Comparison of ENCODE assay signal across 21 cellular contexts in the genomic region with DNA sequence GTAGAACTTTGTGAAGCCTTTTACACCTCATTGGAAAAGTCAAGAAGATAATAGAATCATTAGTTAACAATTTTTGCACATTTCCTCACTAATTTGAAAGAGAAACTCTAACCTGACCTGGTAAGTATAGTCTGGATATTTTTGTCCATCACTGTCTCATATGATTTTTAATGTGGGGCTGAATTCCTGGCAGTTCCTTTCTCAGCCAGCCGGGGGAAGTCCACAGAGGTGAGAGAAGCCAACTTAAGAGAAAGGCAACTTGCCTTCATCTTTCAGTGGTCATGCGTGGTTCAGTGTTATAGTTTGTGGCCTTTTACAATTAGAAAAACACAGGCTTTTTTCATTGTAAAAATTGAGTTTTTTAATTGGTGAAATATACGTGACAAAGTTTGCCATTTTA.
DNase-seq lines count a peak whose midpoint lies in the region; ATAC-seq and TF ChIP-seq lines count a peak whose summit lies in the region.
"Had no signal": no experiment of that assay in that cellular context is flagged by ENCODE, and none has a peak within 500 bp of the region (broad histone marks: within the 10 kb centered on the region; RNA-seq: fewer than 3 reads in every experiment).

No MANE protein-coding gene starts in this region.

- H3K27me3 ChIP-seq in Caco-2 (replicated peaks; ENCODE audit: control insufficient read depth, insufficient read depth, low read length): no peaks in the 10 kb centered on the region
- H3K27me3 ChIP-seq: esophagus muscularis mucosa, suprapubic skin had no signal

- no peak for TF ChIP-seq CTCF in Caco-2 (IDR thresholded peaks at IDR 0.05; ENCODE audit: insufficient read depth in 1 of 2, low read depth in 1 of 2, low read length in 1 of 2, severe bottlenecking in 1 of 2, unreplicated experiment in 1 of 2)
- peak; percentile 23 for TF ChIP-seq CTCF in epithelial cell of esophagus (IDR thresholded peaks at IDR 0.05; ENCODE audit: insufficient read depth, low read depth, low read length, missing control alignments)

- POLR2A ChIA-PET in Caco-2 (lab: Charles Lee): no interaction called here

- ATAC-seq in GM21526 (IDR thresholded peaks at IDR 0.05; ENCODE audit: low FRiP score, unreplicated experiment): no peak
- ATAC-seq in GM21423 (IDR thresholded peaks at IDR 0.05; ENCODE audit: unreplicated experiment): no peak
- ATAC-seq: right cardiac atrium had no signal

- H3K9me3 Mint-ChIP-seq in Caco-2 (ENCODE audit: unreplicated experiment): no peaks in the 10 kb centered on the region
- H3K9me3 Mint-ChIP-seq: activated naive CD4-positive, alpha-beta T cell treated with anti-CD3 and anti-CD28 coated beads for 36 hours; nephron progenitor cell had no signal

- no peaks in the 10 kb centered on the region for H3K27me3 Mint-ChIP-seq in Caco-2 (ENCODE audit: insufficient read depth, unreplicated experiment)
- H3K27me3 Mint-ChIP-seq: B cell, brain had no signal

- H3K4me3 Mint-ChIP-seq in Caco-2 (ENCODE audit: unreplicated experiment): no peak overlapping the region
- H3K4me3 Mint-ChIP-seq: activated naive CD4-positive, alpha-beta T cell treated with anti-CD3 and anti-CD28 coated beads for 36 hours; B cell; brain; nephron progenitor cell had no signal

- peaks cover 15% of the 10 kb centered on the region for H3K36me3 Mint-ChIP-seq in Caco-2 (ENCODE audit: insufficient read depth, unreplicated experiment)

- peak overlapping the region; percentile 56 for H3K27ac Mint-ChIP-seq in Caco-2 (ENCODE audit: unreplicated experiment)
- H3K27ac Mint-ChIP-seq: activated naive CD4-positive, alpha-beta T cell treated with anti-CD3 and anti-CD28 coated beads for 36 hours; B cell; brain; nephron progenitor cell had no signal

- BruUV-seq in Caco-2 (replicated peaks; lab: Mats Ljungman, UMichigan): no TSS peak

- H3K9me3 ChIP-seq in Caco-2: no peaks in the 10 kb centered on the region
- H3K9me3 ChIP-seq: esophagus muscularis mucosa, suprapubic skin had no signal

- H3K36me3 ChIP-seq in Caco-2 (ENCODE audit: control insufficient read depth, insufficient read depth, low read length): no peaks in the 10 kb centered on the region; the same call in 1 of the 2 replicates
- H3K36me3 ChIP-seq: esophagus muscularis mucosa, suprapubic skin had no signal

- intact Hi-C loops in Caco-2 (cut with micrococcal nuclease; ENCODE audit: unreplicated experiment): no loop called here

- CTCF ChIA-PET in Caco-2 (lab: Charles Lee): no interaction called here

- peak; percentile 20 for DNase-seq in 8988T
- DNase-seq in Caco-2: no peak
- DNase-seq in NCI-H69 (lab: John Stamatoyannopoulos, UW): peak; percentile 20
- DNase-seq in epithelial cell of esophagus (ENCODE audit: low read depth): no peak
- no peak for DNase-seq in NCI-H226
- DNase-seq: activated CD8-positive, alpha-beta memory T cell treated with anti-CD3 and anti-CD28 coated beads, Interleukin-2, amount 50 U/mL, for 48 hours; activated naive CD4-positive, alpha-beta T cell treated with anti-CD3 and anti-CD28 coated beads for 36 hours; dermis blood vessel endothelial cell; DMS79 treated with DMSO at 0.1 percent for 48 hours; KBM-7; kidney; mesenchymal stem cell; NCI-H2171; nephron progenitor cell; right cardiac atrium had no signal

- peaks cover 16% of the 10 kb centered on the region; the same call in 1 of the 2 replicates for H3K4me1 ChIP-seq in Caco-2

- H3K4me1 Mint-ChIP-seq in Caco-2 (ENCODE audit: low read depth, unreplicated experiment): peaks cover 19% of the 10 kb centered on the region

- H3K4me3 ChIP-seq in Caco-2 (ENCODE audit: low read depth, low read length): no peak overlapping the region
- H3K4me3 ChIP-seq in epithelial cell of esophagus (ENCODE audit: low read length): no peak overlapping the region
- H3K4me3 ChIP-seq: esophagus muscularis mucosa, suprapubic skin had no signal

Comparison
In these comparisons a context has a peak if more than half of its experiments do, and no peak if none do; other contexts are left out.
1. DNase-seq: peak in 8988T (single experiment) and NCI-H69 (single experiment); none in Caco-2 (0 of 2), epithelial cell of esophagus (single experiment) and NCI-H226 (single experiment).